17 cellular contexts compared by ENCODE assay signal in genomic region chr21:45392206-45392971, GRCh38. TPM values are rescaled to one million over a fixed set of nuclear protein-coding genes. Genes with fewer than 3 reads are reported as not detected.
A peak's percentile ranks its signal among the peaks of the same experiment; 100 is the strongest.
DNase-seq lines count a peak whose midpoint lies in the region; ATAC-seq and TF ChIP-seq lines count a peak whose summit lies in the region.
"Had no signal": no experiment of that assay in that cellular context is flagged by ENCODE, and none has a peak within 500 bp of the region (broad histone marks: within the 10 kb centered on the region; RNA-seq: fewer than 3 reads in every experiment).

No MANE protein-coding gene starts in this region.

- no peak overlapping the region for H3K4ac ChIP-seq in IMR-90 (ENCODE audit: low read depth, low read length)

- no peak overlapping the region for H4K5ac ChIP-seq in IMR-90 (ENCODE audit: low read depth, low read length)

- no peak overlapping the region for H3K23ac ChIP-seq in IMR-90 (ENCODE audit: low read depth, low read length)

- H3K27ac ChIP-seq in IMR-90 (ENCODE audit: insufficient read depth, low read length) = no peak overlapping the region
- H3K27ac ChIP-seq: RWPE1, SJSA1 had no signal

- DNase-seq in CD14-positive monocyte (ENCODE audit: low spot score) (peak; percentile 30), IMR-90 (no peak), left ventricle myocardium superior (peak; percentile 13), mucosa of descending colon (peak in 2 of 3 donors; percentile 9 to 34)
- DNase-seq in activated T-cell treated with anti-CD3 and anti-CD28 coated beads, Interleukin-2, amount 50 U/mL, for 72 hours = no peak
- DNase-seq in activated CD4-positive, CD25-positive, alpha-beta regulatory T cell treated with anti-CD3 and anti-CD28 coated beads, Interleukin-2, amount 50 U/mL, for 72 hours = no peak
- DNase-seq: ACHN, AML-193, DMS53, HFFc6, NCI-H1930, NCI-H446, PC-3 had no signal

- H4K8ac ChIP-seq in IMR-90 (ENCODE audit: low read depth in 2 of 2, low read length in 2 of 2) = no peak overlapping the region

- no peaks in the 10 kb centered on the region for H3K4me1 Mint-ChIP-seq in CD14-positive monocyte
- no peaks in the 10 kb centered on the region for H3K4me1 Mint-ChIP-seq in activated T-cell treated with anti-CD3 and anti-CD28 coated beads, Interleukin-2, amount 50 U/mL, for 72 hours (ENCODE audit: low read depth)

- in situ Hi-C loops in IMR-90 (cut with MboI; ENCODE audit: low sequenced_read_pairs) = no loop called here

- H2BK15ac ChIP-seq in IMR-90 (ENCODE audit: low read depth, low read length) = no peak overlapping the region

- TF ChIP-seq CTCF in CD14-positive monocyte (IDR thresholded peaks at IDR 0.05) (no peak), IMR-90 (conservative IDR thresholded peaks at IDR 0.05; ENCODE audit: low read depth, low read length) (no peak), mucosa of descending colon (IDR thresholded peaks at IDR 0.05) (no peak)

- no peak overlapping the region for H3K4me2 ChIP-seq in IMR-90 (ENCODE audit: low read depth, low read length)

- H2BK20ac ChIP-seq in IMR-90 (ENCODE audit: low read depth, low read length) = no peak overlapping the region

- H4K20me1 ChIP-seq in IMR-90 (ENCODE audit: insufficient read depth, low read length) = no peaks in the 10 kb centered on the region; the same call in 1 of the 2 replicates

- no peak overlapping the region for H2AFZ ChIP-seq in IMR-90 (replicated peaks; ENCODE audit: low read length, poor library complexity)

- no peaks in the 10 kb centered on the region for H3K36me3 ChIP-seq in IMR-90 (ENCODE audit: control insufficient read depth, insufficient read depth, low read length)
- H3K36me3 ChIP-seq in mucosa of descending colon (ENCODE audit: low read depth) = no peaks in the 10 kb centered on the region
- H3K36me3 ChIP-seq: SJSA1 had no signal

- H2BK120ac ChIP-seq in IMR-90 (ENCODE audit: low read depth, low read length) = no peak overlapping the region

- H3K14ac ChIP-seq in IMR-90 (replicated peaks; ENCODE audit: low read depth, low read length) = no peak overlapping the region

- H3K36me3 Mint-ChIP-seq in CD14-positive monocyte = no peaks in the 10 kb centered on the region
- H3K36me3 Mint-ChIP-seq in activated T-cell treated with anti-CD3 and anti-CD28 coated beads, Interleukin-2, amount 50 U/mL, for 72 hours (ENCODE audit: insufficient read depth in 2 of 2) = no peaks in the 10 kb centered on the region

- POLR2A ChIA-PET in IMR-90 (lab: Charles Lee; ENCODE audit: unreplicated experiment) = no interaction called here

- no peaks in the 10 kb centered on the region for H3K9me3 Mint-ChIP-seq in CD14-positive monocyte
- no peaks in the 10 kb centered on the region for H3K9me3 Mint-ChIP-seq in activated T-cell treated with anti-CD3 and anti-CD28 coated beads, Interleukin-2, amount 50 U/mL, for 72 hours
- H3K9me3 Mint-ChIP-seq: HFFc6 had no signal

- H3K4me3 ChIP-seq in IMR-90 (ENCODE audit: insufficient read depth, low read depth, low read length) = no peak overlapping the region
- no peak overlapping the region for H3K4me3 ChIP-seq in mucosa of descending colon
- H3K4me3 ChIP-seq: SJSA1 had no signal

- peak overlapping the region; percentile 62; the same call in 1 of the 2 replicates for H2AK5ac ChIP-seq in IMR-90 (ENCODE audit: low read depth, low read length)

- ATAC-seq in IMR-90 (ENCODE audit: low read depth) = no peak
- ATAC-seq in left ventricle myocardium superior = no peak
- no peak for ATAC-seq in mucosa of descending colon
- ATAC-seq in GM18909 (IDR thresholded peaks at IDR 0.05; ENCODE audit: poor library complexity, unreplicated experiment) = no peak
- ATAC-seq in activated T-cell treated with anti-CD3 and anti-CD28 coated beads, Interleukin-2, amount 50 U/mL, for 72 hours (replicated peaks in 1 of 2) = no peak
- ATAC-seq in HG03025 (IDR thresholded peaks at IDR 0.05; ENCODE audit: low FRiP score, unreplicated experiment) = no peak
- ATAC-seq: PC-3 had no signal

- H3K79me1 ChIP-seq in IMR-90 (ENCODE audit: low read depth in 1 of 2, low read length in 2 of 2) = peaks cover 0 to 6% of the 10 kb centered on the region in 2 experiments; a peak in 2 of 4 replicates

- H3K27me3 ChIP-seq in IMR-90 (ENCODE audit: control insufficient read depth, insufficient read depth, low read length) = peaks cover 11% of the 10 kb centered on the region
- H3K27me3 ChIP-seq: SJSA1 had no signal

- TF ChIP-seq POLR2A in IMR-90 (IDR thresholded peaks at IDR 0.05; ENCODE audit: low read depth, low read length) = no peak

- H3K18ac ChIP-seq in IMR-90 (ENCODE audit: low read depth, low read length) = no peak overlapping the region

- CTCF ChIA-PET in IMR-90 (lab: Yijun Ruan, JAX) = no interaction called here

- no peak overlapping the region for H3K4me3 Mint-ChIP-seq in CD14-positive monocyte
- H3K4me3 Mint-ChIP-seq in activated T-cell treated with anti-CD3 and anti-CD28 coated beads, Interleukin-2, amount 50 U/mL, for 72 hours = no peak overlapping the region
- H3K4me3 Mint-ChIP-seq: HFFc6 had no signal

- no peak overlapping the region for H3K9ac ChIP-seq in IMR-90 (ENCODE audit: low read depth, low read length)

- intact Hi-C loops in CD14-positive monocyte (cut with micrococcal nuclease) (no loop called here), IMR-90 (cut with micrococcal nuclease) (no loop called here), left ventricle myocardium superior (cut with micrococcal nuclease) (no loop called here), mucosa of descending colon (cut with DNase I, micrococcal nuclease) (no loop called here)

- no peak overlapping the region for H2BK5ac ChIP-seq in IMR-90 (ENCODE audit: low read depth, low read length, poor library complexity, severe bottlenecking)

- peaks cover 2 to 19% (median 15%) of the 10 kb centered on the region in 3 donors for H3K27me3 Mint-ChIP-seq in CD14-positive monocyte (ENCODE audit: low read depth in 3 of 3)
- H3K27me3 Mint-ChIP-seq in activated T-cell treated with anti-CD3 and anti-CD28 coated beads, Interleukin-2, amount 50 U/mL, for 72 hours (ENCODE audit: low read depth) = no peaks in the 10 kb centered on the region

- H3K27ac Mint-ChIP-seq in CD14-positive monocyte = no peak overlapping the region
- no peak overlapping the region for H3K27ac Mint-ChIP-seq in activated T-cell treated with anti-CD3 and anti-CD28 coated beads, Interleukin-2, amount 50 U/mL, for 72 hours
- H3K27ac Mint-ChIP-seq: HFFc6 had no signal

- BruUV-seq in IMR-90 (replicated peaks; lab: Mats Ljungman, UMichigan) = no TSS peak

- dilution Hi-C loops in IMR-90 (cut with HindIII; ENCODE audit: low sequenced_read_pairs, unreplicated experiment) = no loop called here

- H3K9me1 ChIP-seq in IMR-90 (ENCODE audit: insufficient read depth, low read length) = peaks cover 5% of the 10 kb centered on the region

- no peak for TF ChIP-seq RAD21 in IMR-90 (IDR thresholded peaks at IDR 0.05; ENCODE audit: low read length)

- H2AK9ac ChIP-seq in IMR-90 (replicated peaks; ENCODE audit: low read depth, low read length, poor library complexity) = no peak overlapping the region

- no peak overlapping the region for H4K91ac ChIP-seq in IMR-90 (ENCODE audit: insufficient read depth, low read depth, low read length)

- 90% methylated on average over 17 of the region's 29 CpGs; no CpG with 5 or more reads in 1 of the 2 experiments for WGBS in IMR-90 (ENCODE audit: extremely low coverage in 2 of 2, insufficient read length in 1 of 2), 2 experiments

- H3K4me1 ChIP-seq in IMR-90 (ENCODE audit: control insufficient read depth, insufficient read depth, low read length) = peaks cover 7% of the 10 kb centered on the region; the same call in 1 of the 2 replicates
- H3K4me1 ChIP-seq in mucosa of descending colon (ENCODE audit: low read depth) = no peaks in the 10 kb centered on the region

- no peaks in the 10 kb centered on the region for H3K9me3 ChIP-seq in IMR-90 (ENCODE audit: control insufficient read depth, insufficient read depth, low read length)
- H3K9me3 ChIP-seq in mucosa of descending colon = no peaks in the 10 kb centered on the region
- H3K9me3 ChIP-seq: SJSA1 had no signal

- H3K56ac ChIP-seq in IMR-90 (ENCODE audit: extremely low read depth, insufficient read depth, low read length) = no peak overlapping the region

TF ChIP-seq in IMR-90, 13 proteins besides CTCF, POLR2A, EP300 and RAD21 (continues in another document):
- TF ChIP-seq CHD1 (IDR thresholded peaks at IDR 0.05; ENCODE audit: low read depth, low read length) (no peak), FOS (IDR thresholded peaks at IDR 0.05; ENCODE audit: low read depth, low read length) (no peak), USF2 (IDR thresholded peaks at IDR 0.05; ENCODE audit: low read depth, low read length) (no peak), SMC3 (IDR thresholded peaks at IDR 0.05; ENCODE audit: low read depth, low read length) (no peak), CEBPB (IDR thresholded peaks at IDR 0.05; ENCODE audit: low read depth, low read length) (no peak), NFE2L2 (IDR thresholded peaks at IDR 0.05; ENCODE audit: low read depth, low read length) (no peak), MAZ (IDR thresholded peaks at IDR 0.05; ENCODE audit: borderline replicate concordance, low read depth, low read length) (no peak)
- TF ChIP-seq, protein P1, sequence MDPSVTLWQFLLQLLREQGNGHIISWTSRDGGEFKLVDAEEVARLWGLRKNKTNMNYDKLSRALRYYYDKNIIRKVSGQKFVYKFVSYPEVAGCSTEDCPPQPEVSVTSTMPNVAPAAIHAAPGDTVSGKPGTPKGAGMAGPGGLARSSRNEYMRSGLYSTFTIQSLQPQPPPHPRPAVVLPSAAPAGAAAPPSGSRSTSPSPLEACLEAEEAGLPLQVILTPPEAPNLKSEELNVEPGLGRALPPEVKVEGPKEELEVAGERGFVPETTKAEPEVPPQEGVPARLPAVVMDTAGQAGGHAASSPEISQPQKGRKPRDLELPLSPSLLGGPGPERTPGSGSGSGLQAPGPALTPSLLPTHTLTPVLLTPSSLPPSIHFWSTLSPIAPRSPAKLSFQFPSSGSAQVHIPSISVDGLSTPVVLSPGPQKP (IDR thresholded peaks at IDR 0.05; ENCODE audit: borderline replicate concordance, low read depth, low read length) = no peak

RNA-seq across cellular contexts. Expression of gene COL18A1, which starts 12.6 kb away (rescaled TPM):
- polyA plus RNA-seq in CD14-positive monocyte (1 to 10 TPM in 1 of 2 donors, under 1 TPM in 1; 0.80 to 1.1 TPM), IMR-90 (2012; rRNA removed) (46.7 and 52.6 TPM in 2 replicates)
- total RNA-seq in IMR-90 (2012; rRNA removed) (4.3 and 6.7 TPM in 2 replicates), left ventricle myocardium superior (52.4 TPM), mucosa of descending colon (10 to 100 TPM in 2 of 3 donors, 1 to 10 TPM in 1; 4.6 to 46.9 (median 21.3) TPM)
- 66.0 and 124 TPM in 2 replicates for polyA plus RNA-seq in IMR-90 (2012; cell fraction: cytosol; rRNA removed)
- 136 and 394 TPM in 2 replicates for polyA plus RNA-seq in IMR-90 (2012; cell fraction: nucleus; rRNA removed; ENCODE audit: low replicate concordance)
- 1 to 10 TPM; 4.9 to 7.5 TPM for total RNA-seq in activated T-cell treated with anti-CD3 and anti-CD28 coated beads, Interleukin-2, amount 50 U/mL, for 72 hours

Comparison
In these comparisons a context has a peak if more than half of its experiments do, and no peak if none do; other contexts are left out.
1. DNase-seq: peak in CD14-positive monocyte (single experiment), left ventricle myocardium superior (single experiment) and mucosa of descending colon (2 of 3); none in IMR-90 (single experiment), activated T-cell treated with anti-CD3 and anti-CD28 coated beads, Interleukin-2, amount 50 U/mL, for 72 hours (0 of 2) and activated CD4-positive, CD25-positive, alpha-beta regulatory T cell treated with anti-CD3 and anti-CD28 coated beads, Interleukin-2, amount 50 U/mL, for 72 hours (single experiment).